Comparison of ENCODE assay signal across 1 cellular context in the genomic region with DNA sequence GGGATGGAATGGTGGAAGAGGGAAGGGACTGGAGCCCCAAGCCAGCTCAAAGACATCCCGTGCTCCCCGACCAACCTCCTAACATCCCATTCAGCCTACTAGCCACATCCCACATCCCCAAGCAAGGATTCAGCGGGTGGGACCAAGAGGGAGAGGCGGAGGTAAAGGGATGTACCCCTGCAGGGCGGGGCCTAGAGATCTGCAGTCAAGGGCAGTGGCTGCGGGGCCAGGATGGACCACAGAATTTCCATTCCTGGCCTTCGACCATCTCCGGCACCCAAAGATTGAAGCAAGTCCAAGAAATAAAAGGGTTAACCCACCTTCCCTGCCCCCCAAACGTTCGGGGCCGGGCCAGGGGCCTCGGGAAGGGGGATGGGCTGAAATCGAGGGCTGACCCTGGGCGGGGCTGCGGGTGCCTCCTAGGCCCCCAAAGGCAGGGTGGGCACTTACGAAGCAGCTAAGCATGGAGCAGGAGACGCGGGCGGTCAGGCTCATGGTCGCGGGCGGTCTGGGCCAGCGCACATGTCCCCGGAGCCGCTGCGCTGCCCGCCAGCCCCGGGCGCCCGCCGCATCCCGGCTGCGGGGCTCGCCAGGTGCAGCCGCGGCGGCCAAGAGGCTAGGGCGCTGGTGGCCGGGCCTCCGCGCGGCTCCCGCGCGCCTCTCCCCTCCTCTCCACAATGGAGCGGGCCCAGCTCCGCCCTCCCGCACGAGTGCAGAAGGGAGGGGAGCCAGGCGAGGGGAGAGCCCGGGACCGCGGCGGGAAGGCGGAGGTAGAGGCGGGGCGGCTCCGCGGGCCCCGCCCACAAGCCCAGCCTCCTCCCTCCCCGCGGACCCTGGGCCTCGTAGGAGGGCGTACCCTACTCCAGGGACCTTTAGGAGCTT.
A peak's percentile ranks its signal among the peaks of the same experiment; 100 is the strongest.
TF ChIP-seq lines count a peak whose summit lies in the region.

A gene (minus strand): TSS at position 726 of the 882 bp plus-strand sequence. CDS start 231 bp downstream, at position 495.

TF ChIP-seq in HepG2, 621 proteins besides CTCF, POLR2A, EP300 and RAD21 (continued from another document and continues in another):
- TF ChIP-seq ZNF12 (CRISPR knock-in tag; IDR thresholded peaks at IDR 0.05): no peak
- TF ChIP-seq NR1H2 (CRISPR knock-in tag; IDR thresholded peaks at IDR 0.05; ENCODE audit: borderline replicate concordance, low read depth): no peak
- TF ChIP-seq, protein P1, sequence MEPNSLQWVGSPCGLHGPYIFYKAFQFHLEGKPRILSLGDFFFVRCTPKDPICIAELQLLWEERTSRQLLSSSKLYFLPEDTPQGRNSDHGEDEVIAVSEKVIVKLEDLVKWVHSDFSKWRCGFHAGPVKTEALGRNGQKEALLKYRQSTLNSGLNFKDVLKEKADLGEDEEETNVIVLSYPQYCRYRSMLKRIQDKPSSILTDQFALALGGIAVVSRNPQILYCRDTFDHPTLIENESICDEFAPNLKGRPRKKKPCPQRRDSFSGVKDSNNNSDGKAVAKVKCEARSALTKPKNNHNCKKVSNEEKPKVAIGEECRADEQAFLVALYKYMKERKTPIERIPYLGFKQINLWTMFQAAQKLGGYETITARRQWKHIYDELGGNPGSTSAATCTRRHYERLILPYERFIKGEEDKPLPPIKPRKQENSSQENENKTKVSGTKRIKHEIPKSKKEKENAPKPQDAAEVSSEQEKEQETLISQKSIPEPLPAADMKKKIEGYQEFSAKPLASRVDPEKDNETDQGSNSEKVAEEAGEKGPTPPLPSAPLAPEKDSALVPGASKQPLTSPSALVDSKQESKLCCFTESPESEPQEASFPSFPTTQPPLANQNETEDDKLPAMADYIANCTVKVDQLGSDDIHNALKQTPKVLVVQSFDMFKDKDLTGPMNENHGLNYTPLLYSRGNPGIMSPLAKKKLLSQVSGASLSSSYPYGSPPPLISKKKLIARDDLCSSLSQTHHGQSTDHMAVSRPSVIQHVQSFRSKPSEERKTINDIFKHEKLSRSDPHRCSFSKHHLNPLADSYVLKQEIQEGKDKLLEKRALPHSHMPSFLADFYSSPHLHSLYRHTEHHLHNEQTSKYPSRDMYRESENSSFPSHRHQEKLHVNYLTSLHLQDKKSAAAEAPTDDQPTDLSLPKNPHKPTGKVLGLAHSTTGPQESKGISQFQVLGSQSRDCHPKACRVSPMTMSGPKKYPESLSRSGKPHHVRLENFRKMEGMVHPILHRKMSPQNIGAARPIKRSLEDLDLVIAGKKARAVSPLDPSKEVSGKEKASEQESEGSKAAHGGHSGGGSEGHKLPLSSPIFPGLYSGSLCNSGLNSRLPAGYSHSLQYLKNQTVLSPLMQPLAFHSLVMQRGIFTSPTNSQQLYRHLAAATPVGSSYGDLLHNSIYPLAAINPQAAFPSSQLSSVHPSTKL (CRISPR knock-in tag; IDR thresholded peaks at IDR 0.05): peak; percentile 47; the same call in 1 of the 2 replicates
- no peak for TF ChIP-seq TBL1XR1 (IDR thresholded peaks at IDR 0.05; ENCODE audit: borderline replicate concordance, low read length, partially characterized antibody)
- no peak for TF ChIP-seq NONO (IDR thresholded peaks at IDR 0.05)
- TF ChIP-seq NONO (CRISPR knock-in tag; conservative IDR thresholded peaks at IDR 0.05): no peak
- peak; percentile 80; the same call in 1 of the 2 replicates for TF ChIP-seq TGIF2 (CRISPR knock-in tag; IDR thresholded peaks at IDR 0.05)
- TF ChIP-seq ZSCAN20 (CRISPR knock-in tag; IDR thresholded peaks at IDR 0.05; ENCODE audit: borderline replicate concordance): peak; percentile 38; the same call in 1 of the 2 replicates
- TF ChIP-seq ZFP36L2 (CRISPR knock-in tag; IDR thresholded peaks at IDR 0.05): no peak
- no peak for TF ChIP-seq NCOA1 (CRISPR knock-in tag; IDR thresholded peaks at IDR 0.05)
- TF ChIP-seq ZBTB3 (CRISPR knock-in tag; IDR thresholded peaks at IDR 0.05; ENCODE audit: borderline replicate concordance, low read depth): no peak
- no peak for TF ChIP-seq ARID2 (CRISPR knock-in tag; IDR thresholded peaks at IDR 0.05; ENCODE audit: borderline replicate concordance)
- TF ChIP-seq, protein P2, sequence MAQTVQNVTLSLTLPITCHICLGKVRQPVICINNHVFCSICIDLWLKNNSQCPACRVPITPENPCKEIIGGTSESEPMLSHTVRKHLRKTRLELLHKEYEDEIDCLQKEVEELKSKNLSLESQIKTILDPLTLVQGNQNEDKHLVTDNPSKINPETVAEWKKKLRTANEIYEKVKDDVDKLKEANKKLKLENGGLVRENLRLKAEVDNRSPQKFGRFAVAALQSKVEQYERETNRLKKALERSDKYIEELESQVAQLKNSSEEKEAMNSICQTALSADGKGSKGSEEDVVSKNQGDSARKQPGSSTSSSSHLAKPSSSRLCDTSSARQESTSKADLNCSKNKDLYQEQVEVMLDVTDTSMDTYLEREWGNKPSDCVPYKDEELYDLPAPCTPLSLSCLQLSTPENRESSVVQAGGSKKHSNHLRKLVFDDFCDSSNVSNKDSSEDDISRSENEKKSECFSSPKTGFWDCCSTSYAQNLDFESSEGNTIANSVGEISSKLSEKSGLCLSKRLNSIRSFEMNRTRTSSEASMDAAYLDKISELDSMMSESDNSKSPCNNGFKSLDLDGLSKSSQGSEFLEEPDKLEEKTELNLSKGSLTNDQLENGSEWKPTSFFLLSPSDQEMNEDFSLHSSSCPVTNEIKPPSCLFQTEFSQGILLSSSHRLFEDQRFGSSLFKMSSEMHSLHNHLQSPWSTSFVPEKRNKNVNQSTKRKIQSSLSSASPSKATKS (CRISPR knock-in tag; IDR thresholded peaks at IDR 0.05): no peak
- TF ChIP-seq ZNF850 (CRISPR knock-in tag; conservative IDR thresholded peaks at IDR 0.05): no peak
- TF ChIP-seq NCOA2 (CRISPR knock-in tag; IDR thresholded peaks at IDR 0.05): no peak; the same call in 1 of the 2 replicates
- TF ChIP-seq, protein P3, sequence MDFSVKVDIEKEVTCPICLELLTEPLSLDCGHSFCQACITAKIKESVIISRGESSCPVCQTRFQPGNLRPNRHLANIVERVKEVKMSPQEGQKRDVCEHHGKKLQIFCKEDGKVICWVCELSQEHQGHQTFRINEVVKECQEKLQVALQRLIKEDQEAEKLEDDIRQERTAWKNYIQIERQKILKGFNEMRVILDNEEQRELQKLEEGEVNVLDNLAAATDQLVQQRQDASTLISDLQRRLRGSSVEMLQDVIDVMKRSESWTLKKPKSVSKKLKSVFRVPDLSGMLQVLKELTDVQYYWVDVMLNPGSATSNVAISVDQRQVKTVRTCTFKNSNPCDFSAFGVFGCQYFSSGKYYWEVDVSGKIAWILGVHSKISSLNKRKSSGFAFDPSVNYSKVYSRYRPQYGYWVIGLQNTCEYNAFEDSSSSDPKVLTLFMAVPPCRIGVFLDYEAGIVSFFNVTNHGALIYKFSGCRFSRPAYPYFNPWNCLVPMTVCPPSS (IDR thresholded peaks at IDR 0.05): no peak
- TF ChIP-seq IKZF4 (CRISPR knock-in tag; IDR thresholded peaks at IDR 0.05; ENCODE audit: borderline replicate concordance, low read depth, not compliant biosample characterization): no peak
- TF ChIP-seq NR2F1 (CRISPR knock-in tag; IDR thresholded peaks at IDR 0.05): no peak
- TF ChIP-seq ARNT (IDR thresholded peaks at IDR 0.05): no peak
- TF ChIP-seq ZBTB21 (CRISPR knock-in tag; IDR thresholded peaks at IDR 0.05): no peak
- TF ChIP-seq ZMYM2 (CRISPR knock-in tag; IDR thresholded peaks at IDR 0.05): no peak
- TF ChIP-seq GLI4 (CRISPR knock-in tag; IDR thresholded peaks at IDR 0.05; ENCODE audit: borderline replicate concordance): peak; percentile 79; the same call in 1 of the 2 replicates
- TF ChIP-seq SMARCE1 (IDR thresholded peaks at IDR 0.05; ENCODE audit: borderline replicate concordance): no peak
- no peak for TF ChIP-seq HNRNPUL1 (IDR thresholded peaks at IDR 0.05; ENCODE audit: low read depth, low read length)
- no peak for TF ChIP-seq HNRNPL (IDR thresholded peaks at IDR 0.05; ENCODE audit: low read depth, low read length)
- TF ChIP-seq, protein P4, sequence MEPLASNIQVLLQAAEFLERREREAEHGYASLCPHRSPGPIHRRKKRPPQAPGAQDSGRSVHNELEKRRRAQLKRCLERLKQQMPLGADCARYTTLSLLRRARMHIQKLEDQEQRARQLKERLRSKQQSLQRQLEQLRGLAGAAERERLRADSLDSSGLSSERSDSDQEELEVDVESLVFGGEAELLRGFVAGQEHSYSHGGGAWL (CRISPR knock-in tag; IDR thresholded peaks at IDR 0.05): no peak; the same call in 1 of the 2 replicates
- TF ChIP-seq NKX3-1 (CRISPR knock-in tag; IDR thresholded peaks at IDR 0.05): no peak
- TF ChIP-seq, protein P5, sequence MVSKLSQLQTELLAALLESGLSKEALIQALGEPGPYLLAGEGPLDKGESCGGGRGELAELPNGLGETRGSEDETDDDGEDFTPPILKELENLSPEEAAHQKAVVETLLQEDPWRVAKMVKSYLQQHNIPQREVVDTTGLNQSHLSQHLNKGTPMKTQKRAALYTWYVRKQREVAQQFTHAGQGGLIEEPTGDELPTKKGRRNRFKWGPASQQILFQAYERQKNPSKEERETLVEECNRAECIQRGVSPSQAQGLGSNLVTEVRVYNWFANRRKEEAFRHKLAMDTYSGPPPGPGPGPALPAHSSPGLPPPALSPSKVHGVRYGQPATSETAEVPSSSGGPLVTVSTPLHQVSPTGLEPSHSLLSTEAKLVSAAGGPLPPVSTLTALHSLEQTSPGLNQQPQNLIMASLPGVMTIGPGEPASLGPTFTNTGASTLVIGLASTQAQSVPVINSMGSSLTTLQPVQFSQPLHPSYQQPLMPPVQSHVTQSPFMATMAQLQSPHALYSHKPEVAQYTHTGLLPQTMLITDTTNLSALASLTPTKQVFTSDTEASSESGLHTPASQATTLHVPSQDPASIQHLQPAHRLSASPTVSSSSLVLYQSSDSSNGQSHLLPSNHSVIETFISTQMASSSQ (IDR thresholded peaks at IDR 0.05; ENCODE audit: low read depth): no peak
- TF ChIP-seq, protein P5 (CRISPR knock-in tag; IDR thresholded peaks at IDR 0.05; ENCODE audit: borderline replicate concordance): no peak
- no peak for TF ChIP-seq SCMH1 (CRISPR knock-in tag; IDR thresholded peaks at IDR 0.05; ENCODE audit: borderline replicate concordance)
- TF ChIP-seq ZNF530 (CRISPR knock-in tag; IDR thresholded peaks at IDR 0.05; ENCODE audit: low read depth): 0 out of 2 replicates have a peak, but pooled peaks have one; percentile 36
- TF ChIP-seq, protein P6, sequence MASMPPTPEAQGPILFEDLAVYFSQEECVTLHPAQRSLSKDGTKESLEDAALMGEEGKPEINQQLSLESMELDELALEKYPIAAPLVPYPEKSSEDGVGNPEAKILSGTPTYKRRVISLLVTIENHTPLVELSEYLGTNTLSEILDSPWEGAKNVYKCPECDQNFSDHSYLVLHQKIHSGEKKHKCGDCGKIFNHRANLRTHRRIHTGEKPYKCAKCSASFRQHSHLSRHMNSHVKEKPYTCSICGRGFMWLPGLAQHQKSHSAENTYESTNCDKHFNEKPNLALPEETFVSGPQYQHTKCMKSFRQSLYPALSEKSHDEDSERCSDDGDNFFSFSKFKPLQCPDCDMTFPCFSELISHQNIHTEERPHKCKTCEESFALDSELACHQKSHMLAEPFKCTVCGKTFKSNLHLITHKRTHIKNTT (CRISPR knock-in tag; IDR thresholded peaks at IDR 0.05): no peak
- TF ChIP-seq TAF15 (IDR thresholded peaks at IDR 0.05; ENCODE audit: low read depth, low read length, poor library complexity, severe bottlenecking): no peak
- peak; percentile 15; the same call in 1 of the 2 replicates for TF ChIP-seq ZNF317 (CRISPR knock-in tag; IDR thresholded peaks at IDR 0.05)
- no peak for TF ChIP-seq FOXC1 (CRISPR knock-in tag; IDR thresholded peaks at IDR 0.05; ENCODE audit: borderline replicate concordance)
- 0 out of 2 replicates have a peak, but pooled peaks have one; percentile 25 for TF ChIP-seq EED (CRISPR knock-in tag; IDR thresholded peaks at IDR 0.05)
- TF ChIP-seq CHD2 (IDR thresholded peaks at IDR 0.05; ENCODE audit: low read depth, low read length): no peak
- TF ChIP-seq, protein P7, sequence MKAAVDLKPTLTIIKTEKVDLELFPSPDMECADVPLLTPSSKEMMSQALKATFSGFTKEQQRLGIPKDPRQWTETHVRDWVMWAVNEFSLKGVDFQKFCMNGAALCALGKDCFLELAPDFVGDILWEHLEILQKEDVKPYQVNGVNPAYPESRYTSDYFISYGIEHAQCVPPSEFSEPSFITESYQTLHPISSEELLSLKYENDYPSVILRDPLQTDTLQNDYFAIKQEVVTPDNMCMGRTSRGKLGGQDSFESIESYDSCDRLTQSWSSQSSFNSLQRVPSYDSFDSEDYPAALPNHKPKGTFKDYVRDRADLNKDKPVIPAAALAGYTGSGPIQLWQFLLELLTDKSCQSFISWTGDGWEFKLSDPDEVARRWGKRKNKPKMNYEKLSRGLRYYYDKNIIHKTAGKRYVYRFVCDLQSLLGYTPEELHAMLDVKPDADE (CRISPR knock-in tag; IDR thresholded peaks at IDR 0.05): no peak
- TF ChIP-seq MBD4 (IDR thresholded peaks at IDR 0.05; ENCODE audit: borderline replicate concordance, low read length): no peak
- peak; percentile 87 for TF ChIP-seq KDM2A (CRISPR knock-in tag; IDR thresholded peaks at IDR 0.05; ENCODE audit: borderline replicate concordance, low read depth)
- TF ChIP-seq, protein P8, sequence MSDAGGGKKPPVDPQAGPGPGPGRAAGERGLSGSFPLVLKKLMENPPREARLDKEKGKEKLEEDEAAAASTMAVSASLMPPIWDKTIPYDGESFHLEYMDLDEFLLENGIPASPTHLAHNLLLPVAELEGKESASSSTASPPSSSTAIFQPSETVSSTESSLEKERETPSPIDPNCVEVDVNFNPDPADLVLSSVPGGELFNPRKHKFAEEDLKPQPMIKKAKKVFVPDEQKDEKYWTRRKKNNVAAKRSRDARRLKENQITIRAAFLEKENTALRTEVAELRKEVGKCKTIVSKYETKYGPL (CRISPR knock-in tag; IDR thresholded peaks at IDR 0.05): no peak
- TF ChIP-seq ZNF879 (CRISPR knock-in tag; IDR thresholded peaks at IDR 0.05): no peak
- TF ChIP-seq HIVEP1 (CRISPR knock-in tag; IDR thresholded peaks at IDR 0.05): peak; percentile 39; the same call in 1 of the 2 replicates
- TF ChIP-seq ZSCAN29 (CRISPR knock-in tag; conservative IDR thresholded peaks at IDR 0.05): no peak
- peak; percentile 75 for TF ChIP-seq SP4 (CRISPR knock-in tag; IDR thresholded peaks at IDR 0.05)
